ENCODE assay signal across 13 cellular contexts in the genomic region with DNA sequence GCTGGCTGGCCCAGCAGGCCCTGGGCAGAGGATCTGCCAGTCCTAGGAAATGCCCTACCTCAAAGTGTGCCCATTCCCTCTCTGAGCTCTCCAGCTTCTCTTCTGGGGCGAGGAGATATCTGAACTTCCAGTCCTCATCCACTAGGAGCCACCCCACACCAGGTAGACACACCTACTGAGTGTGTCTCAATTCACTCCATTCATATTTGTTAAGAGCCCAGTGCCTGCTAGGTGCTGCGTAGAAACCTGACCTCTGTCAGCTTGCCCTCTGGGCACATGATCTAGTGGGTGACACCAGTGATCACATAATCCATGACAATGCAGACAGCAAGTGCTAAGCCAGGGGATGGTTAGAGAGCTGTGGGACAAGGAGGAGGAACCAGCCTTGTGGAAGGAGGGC.
A peak's percentile ranks its signal among the peaks of the same experiment; 100 is the strongest.
DNase-seq lines count a peak whose midpoint lies in the region; ATAC-seq, FAIRE-seq and TF ChIP-seq lines count a peak whose summit lies in the region.
"Had no signal": no experiment of that assay in that cellular context is flagged by ENCODE, and none has a peak within 500 bp of the region (broad histone marks: within the 10 kb centered on the region; RNA-seq: fewer than 3 reads in every experiment).

No MANE protein-coding gene starts in this region.

- H2BK5ac ChIP-seq in mesendoderm (ENCODE audit: low read length), result no peak overlapping the region

- H3K4me3 ChIP-seq in GM12878, result no peak overlapping the region
- no peak overlapping the region for H3K4me3 ChIP-seq in mesendoderm (ENCODE audit: low read length)
- H3K4me3 ChIP-seq: suprapubic skin had no signal

- H3K9me3 ChIP-seq in GM12878 (replicated peaks; ENCODE audit: control insufficient read depth, insufficient read depth, low read length), result no peaks in the 10 kb centered on the region
- H3K9me3 ChIP-seq: suprapubic skin had no signal

- no peaks in the 10 kb centered on the region for H3K79me1 ChIP-seq in mesendoderm (ENCODE audit: low read length)

- no peak for TF ChIP-seq POLR2A in GM12878 (IDR thresholded peaks at IDR 0.05; ENCODE audit: low read depth, low read length)

- in situ Hi-C loops in GM12878 (cut with MboI), result no loop called here

- H4K20me1 ChIP-seq in GM12878 (ENCODE audit: control insufficient read depth, insufficient read depth), result no peaks in the 10 kb centered on the region

- no peak overlapping the region; the same call in 1 of the 2 replicates for H3K4me3 Mint-ChIP-seq in HFFc6
- no peak overlapping the region for H3K4me3 Mint-ChIP-seq in naive thymus-derived CD8-positive, alpha-beta T cell
- H3K4me3 Mint-ChIP-seq: activated naive CD8-positive, alpha-beta T cell treated with anti-CD3 and anti-CD28 coated beads, Interleukin-2, amount 10 ng/mL, durations not matched to agents 7 days and 5 days had no signal

- POLR2A ChIA-PET in GM12878 (lab: Charles Lee), result no interaction called here
- POLR2A ChIA-PET in naive thymus-derived CD8-positive, alpha-beta T cell (lab: Charles Lee), result no interaction called here

- no peak overlapping the region for H2BK120ac ChIP-seq in mesendoderm (ENCODE audit: low read depth, low read length)

- peak overlapping the region; percentile 3 for H2AK5ac ChIP-seq in mesendoderm (ENCODE audit: low read length)

- peaks cover 10% of the 10 kb centered on the region; the same call in 1 of the 2 replicates for H3K4me1 Mint-ChIP-seq in HFFc6 (ENCODE audit: low read depth)
- no peaks in the 10 kb centered on the region for H3K4me1 Mint-ChIP-seq in naive thymus-derived CD8-positive, alpha-beta T cell
- H3K4me1 Mint-ChIP-seq: activated naive CD8-positive, alpha-beta T cell treated with anti-CD3 and anti-CD28 coated beads, Interleukin-2, amount 10 ng/mL, durations not matched to agents 7 days and 5 days had no signal

- no peak for TF ChIP-seq EP300 in GM12878 (IDR thresholded peaks at IDR 0.05; ENCODE audit: borderline replicate concordance in 1 of 2, control insufficient read depth in 1 of 2, low read depth in 2 of 2, low read length in 2 of 2)

- H3K4me1 ChIP-seq in GM12878 (ENCODE audit: control insufficient read depth, insufficient read depth, low read length) (no peaks in the 10 kb centered on the region), mesendoderm (ENCODE audit: control insufficient read depth, low read depth, low read length) (peaks cover 3% of the 10 kb centered on the region)
- H3K4me1 ChIP-seq: suprapubic skin had no signal

- H3K27me3 ChIP-seq in GM12878 (replicated peaks in 1 of 2; ENCODE audit: control insufficient read depth in 2 of 2, insufficient read depth in 2 of 2, low read length in 1 of 2) (peaks cover 0 to 2% of the 10 kb centered on the region in 2 experiments; a peak in 3 of 4 replicates), mesendoderm (ENCODE audit: insufficient read depth, low read length, poor library complexity) (no peaks in the 10 kb centered on the region)
- H3K27me3 ChIP-seq: suprapubic skin had no signal

- H3K27me3 Mint-ChIP-seq in HFFc6 (ENCODE audit: insufficient read depth), result peaks cover 5% of the 10 kb centered on the region; the same call in 1 of the 2 replicates
- peaks cover 0 to 40% (median 19%) of the 10 kb centered on the region in 5 donors for H3K27me3 Mint-ChIP-seq in naive thymus-derived CD8-positive, alpha-beta T cell

- H3K27ac Mint-ChIP-seq in HFFc6, result peak overlapping the region; percentile 24; the same call in 1 of the 2 replicates
- H3K27ac Mint-ChIP-seq in naive thymus-derived CD8-positive, alpha-beta T cell, result no peak overlapping the region
- H3K27ac Mint-ChIP-seq: activated naive CD8-positive, alpha-beta T cell treated with anti-CD3 and anti-CD28 coated beads, Interleukin-2, amount 10 ng/mL, durations not matched to agents 7 days and 5 days had no signal

- no TSS peak for BruUV-seq in GM12878 (replicated peaks; lab: Mats Ljungman, UMichigan)

- peak; percentile 25; the same call in 1 of the 2 replicates for TF ChIP-seq RAD21 in GM12878 (IDR thresholded peaks at IDR 0.05; ENCODE audit: insufficient read depth, low read depth, low read length)

- no peak overlapping the region for H2AFZ ChIP-seq in GM12878 (ENCODE audit: control insufficient read depth, low read depth, low read length)

- H3K36me3 Mint-ChIP-seq in HFFc6 (ENCODE audit: low read depth), result peaks cover 14% of the 10 kb centered on the region
- no peaks in the 10 kb centered on the region for H3K36me3 Mint-ChIP-seq in naive thymus-derived CD8-positive, alpha-beta T cell
- H3K36me3 Mint-ChIP-seq: activated naive CD8-positive, alpha-beta T cell treated with anti-CD3 and anti-CD28 coated beads, Interleukin-2, amount 10 ng/mL, durations not matched to agents 7 days and 5 days had no signal

- no peak overlapping the region for H4K8ac ChIP-seq in mesendoderm (ENCODE audit: low read depth, low read length)

- WGBS in GM12878 (ENCODE audit: insufficient coverage, insufficient replicate concordance, low lambda C conversion rate, missing lambda C conversion rate), result 2% methylated on average over 2 of the region's 2 CpGs
- WGBS in mesendoderm (ENCODE audit: extremely low coverage, insufficient coverage, low lambda C conversion rate), result no CpG with 5 or more reads among the region's 2 CpGs

- no peaks in the 10 kb centered on the region for H3K9me3 Mint-ChIP-seq in HFFc6
- H3K9me3 Mint-ChIP-seq in naive thymus-derived CD8-positive, alpha-beta T cell, result no peaks in the 10 kb centered on the region
- H3K9me3 Mint-ChIP-seq: activated naive CD8-positive, alpha-beta T cell treated with anti-CD3 and anti-CD28 coated beads, Interleukin-2, amount 10 ng/mL, durations not matched to agents 7 days and 5 days had no signal

- SMC1A ChIA-PET in GM12878 (lab: Charles Lee; ENCODE audit: uncharacterized antibody, unreplicated experiment), result interaction anchor here (1.1 kb wide), 1 partner anchor 75 kb away, joined by 3 read pairs; no protein-coding TSS in a partner anchor

- FAIRE-seq in GM12878 (lab: Jason Lieb, UNC), result no peak
- FAIRE-seq: D721Med had no signal

- no peak overlapping the region for H3K4ac ChIP-seq in mesendoderm (ENCODE audit: low read depth, low read length)

- TF ChIP-seq CTCF in HFFc6 (IDR thresholded peaks at IDR 0.05) (no peak), GM12878 (IDR thresholded peaks at IDR 0.05 in 2 of 3, conservative IDR thresholded peaks at IDR 0.05 in 1 of 3; ENCODE audit: control insufficient read depth in 2 of 3, extremely low read depth in 1 of 3, insufficient read depth in 1 of 3, low read depth in 3 of 3, low read length in 3 of 3) (peak in 2 of 3 experiments; percentile 10 to 26; a peak in 3 of 6 replicates)

- H3K18ac ChIP-seq in mesendoderm (ENCODE audit: low read length), result no peak overlapping the region

- CTCF ChIA-PET in GM12878 (lab: Yijun Ruan, JAX), result interaction anchor here (0.9 to 2.0 kb wide), 3 partner anchors 32 to 475 kb away, joined by 3 to 10 read pairs (median 6); no protein-coding TSS in a partner anchor

- RAD21 ChIA-PET in GM12878 (lab: Charles Lee; ENCODE audit: unreplicated experiment), result interaction anchor here (1.3 to 3.0 kb wide), 2 partner anchors 31 to 75 kb away, joined by 5 to 12 read pairs; no protein-coding TSS in a partner anchor

- peak overlapping the region; percentile 63 for H3K56ac ChIP-seq in mesendoderm (ENCODE audit: low read length)

- H3K9ac ChIP-seq in GM12878 (ENCODE audit: control insufficient read depth, insufficient read depth, low read length), result no peak overlapping the region
- H3K9ac ChIP-seq in mesendoderm (ENCODE audit: low read length), result no peak overlapping the region

- no peak overlapping the region for H3K27ac ChIP-seq in GM12878 (ENCODE audit: control insufficient read depth, insufficient read depth)
- H3K27ac ChIP-seq in mesendoderm (ENCODE audit: low read depth, low read length), result no peak overlapping the region
- H3K27ac ChIP-seq: suprapubic skin had no signal

- H2BK15ac ChIP-seq in mesendoderm (replicated peaks; ENCODE audit: low read depth), result no peak overlapping the region

- H3K4me2 ChIP-seq in GM12878 (ENCODE audit: control insufficient read depth, insufficient read depth), result no peak overlapping the region
- no peak overlapping the region for H3K4me2 ChIP-seq in mesendoderm (ENCODE audit: low read length)

- ATAC-seq in GM12878, result peak; percentile 44; the same call in 2 of the 3 replicates
- ATAC-seq in naive thymus-derived CD8-positive, alpha-beta T cell, result no peak
- ATAC-seq in HG02938 (IDR thresholded peaks at IDR 0.05; ENCODE audit: unreplicated experiment), result no peak

- H3K36me3 ChIP-seq in GM12878 (ENCODE audit: control insufficient read depth in 2 of 2, insufficient read depth in 2 of 2, low read length in 1 of 2) (no peaks in the 10 kb centered on the region), mesendoderm (ENCODE audit: control insufficient read depth, insufficient read depth, low read length) (no peaks in the 10 kb centered on the region)
- H3K36me3 ChIP-seq: suprapubic skin had no signal

- H4K5ac ChIP-seq in mesendoderm (ENCODE audit: low read length), result no peak overlapping the region

- DNase-seq in DMS53 (lab: John Stamatoyannopoulos, UW) (peak; percentile 69), HFFc6 (no peak), GM12878 (ENCODE audit: low read depth, low spot score) (no peak), mesendoderm (peak; percentile 74), hepatic stellate cell (ENCODE audit: low spot score) (no peak), AG08396 (ENCODE audit: low spot score) (no peak)
- no peak for DNase-seq in naive thymus-derived CD8-positive, alpha-beta T cell
- DNase-seq: activated naive CD8-positive, alpha-beta T cell treated with anti-CD3 and anti-CD28 coated beads, Interleukin-2, amount 10 ng/mL, durations not matched to agents 7 days and 5 days; SIG-M5; stimulated activated CD4-positive, alpha-beta T cell treated with anti-CD3 and anti-CD28 coated beads, Interleukin-2, amount 100 ng/mL, for 24 hours had no signal

- intact Hi-C loops in GM12878 (cut with micrococcal nuclease; ENCODE audit: unreplicated experiment), result no loop called here

- H3K23ac ChIP-seq in mesendoderm (ENCODE audit: low read length), result no peak overlapping the region

- H3K79me2 ChIP-seq in GM12878 (ENCODE audit: control insufficient read depth, insufficient read depth, low read length) (no peaks in the 10 kb centered on the region), mesendoderm (ENCODE audit: control insufficient read depth, insufficient read depth, low read length) (no peaks in the 10 kb centered on the region)

Comparison
In these comparisons a context has a peak if more than half of its experiments do, and no peak if none do; other contexts are left out.
1. DNase-seq: peak in DMS53 (single experiment) and mesendoderm (single experiment); none in HFFc6 (single experiment), GM12878 (single experiment), naive thymus-derived CD8-positive, alpha-beta T cell (0 of 10), hepatic stellate cell (single experiment) and AG08396 (single experiment).